ENCODE assay signal across 8 cellular contexts in the genomic region with DNA sequence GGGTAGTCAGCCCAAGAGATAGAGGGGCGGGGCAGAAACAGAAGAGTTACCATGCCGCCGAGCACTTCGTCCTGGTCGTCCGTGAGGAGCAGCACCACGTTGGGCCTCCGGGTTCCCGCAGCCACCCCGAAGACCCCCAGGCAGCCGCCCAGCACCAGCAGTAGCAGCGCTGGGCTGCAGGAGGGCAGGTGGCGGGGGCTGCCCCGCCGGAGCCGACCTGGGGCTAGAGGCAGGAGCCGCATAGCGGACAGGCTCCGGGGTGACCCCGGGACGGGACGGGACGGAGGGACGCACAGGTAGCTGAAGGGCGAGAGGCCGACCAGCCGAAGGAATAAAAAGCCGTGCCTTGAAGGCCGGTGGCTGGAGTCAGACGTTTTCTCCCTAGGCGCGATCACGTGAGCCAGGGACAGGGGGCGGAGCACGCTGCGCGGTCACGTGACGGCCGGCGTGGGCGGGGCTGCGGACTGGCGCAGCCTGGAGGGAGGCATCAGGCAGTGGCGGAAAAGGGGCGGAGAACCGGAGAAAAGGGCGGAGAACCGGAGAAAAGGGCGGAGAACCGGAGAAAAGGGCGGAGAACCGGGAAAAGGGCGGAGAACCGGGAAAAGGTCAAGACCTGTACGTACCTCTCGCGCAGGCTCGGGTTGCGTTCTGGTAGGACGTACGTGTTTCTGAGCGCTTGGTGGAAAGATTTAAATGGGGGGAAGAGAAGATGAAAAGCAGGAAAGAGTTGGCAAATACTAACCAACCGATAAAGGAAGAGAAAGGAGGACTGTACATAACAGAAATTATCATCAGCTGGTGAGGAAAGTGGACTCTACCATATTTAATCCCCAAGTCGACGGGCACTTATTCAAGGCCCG.
DNase-seq lines count a peak whose midpoint lies in the region; ATAC-seq and TF ChIP-seq lines count a peak whose summit lies in the region.

TSS of gene GNS (minus strand) at position 372 of the 860 bp plus-strand sequence. CDS start at position 242, 130 bp downstream.

- ATAC-seq in HG03280 (IDR thresholded peaks at IDR 0.05; ENCODE audit: unreplicated experiment), result peak; percentile 84
- peak; percentile 84 to 91 for ATAC-seq in activated CD4-positive, CD25-positive, alpha-beta regulatory T cell treated with anti-CD3 and anti-CD28 coated beads, Interleukin-2, amount 50 U/mL, for 24 hours

- DNase-seq in AG08395 (ENCODE audit: low spot score) (peak; percentile 99), NCI-H446 (lab: John Stamatoyannopoulos, UW) (peak; percentile 72 to 92), cerebellar cortex (ENCODE audit: low spot score) (peak; percentile 96), islet precursor cell (peak; percentile 99)
- DNase-seq in stimulated activated CD4-positive, alpha-beta T cell treated with anti-CD3 and anti-CD28 coated beads, Interleukin-12 subunit alpha, Interleukin-12 subunit beta, amount 100 ng/mL, for 48 hours (ENCODE audit: low read depth in 2 of 3, low spot score in 1 of 3), result peak; percentile 93 to 96 (median 96)

- in situ Hi-C loops in GM18951 (cut with MboI; ENCODE audit: low sequenced_read_pairs, unreplicated experiment), result no loop called here

- peak; percentile 73 for TF ChIP-seq POLR2A in GM18951 (IDR thresholded peaks at IDR 0.05; ENCODE audit: extremely low read depth, insufficient read depth, insufficient read length)

Comparison
In these comparisons a context has a peak if more than half of its experiments do, and no peak if none do; other contexts are left out.
1. Peak in every context shown above with its lines: DNase-seq and ATAC-seq.